In genomic region chr17:10018461-10018891, GRCh38 we compare ENCODE assay signal across 10 cellular contexts.
DNase-seq lines count a peak whose midpoint lies in the region; ATAC-seq, FAIRE-seq and TF ChIP-seq lines count a peak whose summit lies in the region.
"Had no signal": no experiment of that assay in that cellular context is flagged by ENCODE, and none has a peak within 500 bp of the region (broad histone marks: within the 10 kb centered on the region; RNA-seq: fewer than 3 reads in every experiment).

No MANE protein-coding gene starts in this region.

- 44 to 57% (median 52%) methylated on average over 7 of the region's 7 CpGs for WGBS in heart left ventricle, 4 donors
- 33 to 38% methylated on average over 7 of the region's 7 CpGs for WGBS in upper lobe of left lung, 2 donors

- H3K9me3 ChIP-seq in heart left ventricle (no peaks in the 10 kb centered on the region), upper lobe of left lung (no peaks in the 10 kb centered on the region)

- H3K4me3 ChIP-seq in heart left ventricle (no peak overlapping the region), upper lobe of left lung (no peak overlapping the region)

- H3K4me1 ChIP-seq in heart left ventricle (peaks cover 0 to 99% (median 15%) of the 10 kb centered on the region in 12 donors), upper lobe of left lung (peaks cover 6 to 29% (median 17%) of the 10 kb centered on the region in 4 donors)

- peak in 3 of 4 donors; percentile 6 to 31 (median 31) for ATAC-seq in heart left ventricle
- ATAC-seq in HG03354 (IDR thresholded peaks at IDR 0.05; ENCODE audit: poor library complexity, severe bottlenecking, unreplicated experiment): peak; percentile 77
- peak; percentile 61 to 69 for ATAC-seq in upper lobe of left lung (ENCODE audit: low FRiP score in 2 of 2)

- intact Hi-C loops in heart left ventricle (cut with DNase I): no loop called here
- intact Hi-C loops in cardiac septum (cut with DNase I): no loop called here

- DNase-seq in heart left ventricle (no peak), cardiac septum (ENCODE audit: low spot score) (no peak), upper lobe of left lung (no peak), NCI-H128 (lab: John Stamatoyannopoulos, UW; ENCODE audit: unreplicated experiment) (no peak), frontal cortex (ENCODE audit: low spot score in 2 of 2) (no peak), foreskin melanocyte (no peak)
- DNase-seq: NCI-H1092 treated with DMSO at 0.1 percent for 48 hours had no signal

- no peak for TF ChIP-seq POLR2A in heart left ventricle (IDR thresholded peaks at IDR 0.05)
- TF ChIP-seq POLR2A in upper lobe of left lung (IDR thresholded peaks at IDR 0.05): no peak

- no peak for FAIRE-seq in frontal cortex (lab: Jason Lieb, UNC)
- FAIRE-seq: A204.1 had no signal

- H3K27ac ChIP-seq in heart left ventricle (peak overlapping the region in 4 of 12 donors; percentile 14 to 73 (median 20)), cingulate gyrus (ENCODE audit: low read depth, low read length) (peak overlapping the region; percentile 41), upper lobe of left lung (peak overlapping the region; percentile 50 to 65 (median 58))

- no peaks in the 10 kb centered on the region for H3K27me3 ChIP-seq in heart left ventricle
- no peaks in the 10 kb centered on the region for H3K27me3 ChIP-seq in upper lobe of left lung

- H3K36me3 ChIP-seq in heart left ventricle (peaks cover 0 to 19% (median 3%) of the 10 kb centered on the region in 9 donors), upper lobe of left lung (no peaks in the 10 kb centered on the region)

- TF ChIP-seq CTCF in heart left ventricle (IDR thresholded peaks at IDR 0.05): no peak
- TF ChIP-seq CTCF in upper lobe of left lung (IDR thresholded peaks at IDR 0.05): no peak

- TF ChIP-seq EP300 in upper lobe of left lung (IDR thresholded peaks at IDR 0.05): peak in 2 of 4 donors; percentile 7 to 68
